ENCODE assay signal across 10 cellular contexts in the genomic region with DNA sequence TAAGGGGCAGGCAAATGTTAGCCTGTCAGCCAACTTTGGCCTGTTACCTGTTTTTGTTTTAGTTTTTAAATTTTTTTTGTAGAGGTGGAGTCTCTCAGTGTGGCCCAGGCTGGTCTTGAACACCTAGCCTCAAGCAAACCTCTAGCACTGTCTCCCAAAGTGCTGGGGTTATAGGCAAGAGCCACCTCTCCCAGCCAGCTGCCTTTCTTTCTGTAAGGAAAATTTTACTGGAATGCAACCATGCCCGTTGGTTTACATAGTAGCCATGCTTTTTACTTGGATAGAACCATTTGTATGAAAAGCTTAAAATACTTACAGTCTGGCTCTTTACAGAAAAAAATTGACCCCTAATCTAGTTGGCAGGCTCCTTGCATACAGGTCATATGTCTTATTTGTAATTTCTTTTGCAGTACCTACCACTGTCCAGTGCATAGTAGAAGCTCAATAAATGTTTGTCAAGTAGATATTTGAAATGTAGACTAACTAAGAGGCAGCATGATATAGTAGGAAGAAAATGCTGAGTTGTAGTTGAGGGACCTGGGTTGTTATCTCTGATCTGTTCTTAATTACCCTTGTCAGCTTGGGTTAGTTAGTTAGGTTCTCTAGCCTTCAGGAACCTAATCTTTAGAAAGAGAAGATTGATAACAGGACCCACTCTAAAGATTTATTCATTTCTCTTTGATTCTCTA. TPM values are rescaled to one million over a fixed set of nuclear protein-coding genes. Genes with fewer than 3 reads are reported as not detected.
DNase-seq lines count a peak whose midpoint lies in the region; ATAC-seq and TF ChIP-seq lines count a peak whose summit lies in the region.
"Had no signal": no experiment of that assay in that cellular context is flagged by ENCODE, and none has a peak within 500 bp of the region (broad histone marks: within the 10 kb centered on the region; RNA-seq: fewer than 3 reads in every experiment).

No MANE protein-coding gene starts in this region.

- H3K9me3 Mint-ChIP-seq in endodermal cell, result no peaks in the 10 kb centered on the region
- no peaks in the 10 kb centered on the region for H3K9me3 Mint-ChIP-seq in progenitor cell of endocrine pancreas (ENCODE audit: low read depth)

- H3K9ac ChIP-seq in ES-I3 (ENCODE audit: low read depth, low read length), result peak overlapping the region; percentile 25; the same call in 1 of the 2 replicates
- H3K9ac ChIP-seq in MM.1S (ENCODE audit: low read length), result peak overlapping the region; percentile 38; the same call in 1 of the 2 replicates
- no peak overlapping the region for H3K9ac ChIP-seq in endodermal cell (ENCODE audit: extremely low read depth, low read length, poor library complexity, severe bottlenecking)

- H3K27ac Mint-ChIP-seq in endodermal cell (peak overlapping the region; percentile 59), progenitor cell of endocrine pancreas (peak overlapping the region; percentile 4)

- H3K36me3 ChIP-seq in ES-I3 (ENCODE audit: insufficient read depth, low read length) (peaks cover 48% of the 10 kb centered on the region), MM.1S (replicated peaks; ENCODE audit: insufficient read depth, low read length) (peaks cover 17% of the 10 kb centered on the region), endodermal cell (ENCODE audit: control insufficient read depth, insufficient read depth, low read length) (peaks cover 72% of the 10 kb centered on the region)

- peaks cover 80% of the 10 kb centered on the region for H3F3A ChIP-seq in MM.1S (ENCODE audit: insufficient read depth, low read length)

- ATAC-seq in HG03432 (IDR thresholded peaks at IDR 0.05; ENCODE audit: unreplicated experiment) (no peak), GM21447 (IDR thresholded peaks at IDR 0.05; ENCODE audit: unreplicated experiment) (no peak), HG02938 (IDR thresholded peaks at IDR 0.05; ENCODE audit: unreplicated experiment) (no peak)

- H2AFZ ChIP-seq in MM.1S (ENCODE audit: low read length), result no peak overlapping the region

- H3K36me3 Mint-ChIP-seq in endodermal cell (ENCODE audit: low read depth), result peaks cover 60% of the 10 kb centered on the region
- peaks cover 19% of the 10 kb centered on the region for H3K36me3 Mint-ChIP-seq in progenitor cell of endocrine pancreas (ENCODE audit: insufficient read depth)

- 95 to 100% methylated on average over 1 of the region's 1 CpG for WGBS in endodermal cell (ENCODE audit: insufficient coverage in 1 of 2, insufficient read length in 1 of 2), 2 experiments

- H3K27me3 ChIP-seq in MM.1S (replicated peaks; ENCODE audit: insufficient read depth, low read length) (no peaks in the 10 kb centered on the region), endodermal cell (ENCODE audit: control insufficient read depth, insufficient read depth, low read length, poor library complexity, severe bottlenecking) (no peaks in the 10 kb centered on the region)
- H3K27me3 ChIP-seq: transverse colon had no signal

- H3K4me3 ChIP-seq in MM.1S (ENCODE audit: low read length) (peak overlapping the region; percentile 29), endodermal cell (ENCODE audit: low read length) (peak overlapping the region; percentile 34)
- H3K4me3 ChIP-seq: transverse colon had no signal

- H3K4me1 Mint-ChIP-seq in endodermal cell (peaks cover 9% of the 10 kb centered on the region), progenitor cell of endocrine pancreas (ENCODE audit: low read depth) (peaks cover 12% of the 10 kb centered on the region)

- in situ Hi-C loops in G401 (cut with HindIII; ENCODE audit: low sequenced_read_pairs), result no loop called here

- H3K4me2 ChIP-seq in MM.1S (ENCODE audit: low read depth, low read length), result peak overlapping the region; percentile 73

- H3K9me2 ChIP-seq in MM.1S (replicated peaks; ENCODE audit: insufficient read depth, low read length), result no peaks in the 10 kb centered on the region

- H3K4me3 Mint-ChIP-seq in endodermal cell, result no peak overlapping the region
- H3K4me3 Mint-ChIP-seq in progenitor cell of endocrine pancreas (ENCODE audit: low read depth), result no peak overlapping the region

- no peaks in the 10 kb centered on the region for H3K27me3 Mint-ChIP-seq in endodermal cell (ENCODE audit: insufficient read depth)
- no peaks in the 10 kb centered on the region for H3K27me3 Mint-ChIP-seq in progenitor cell of endocrine pancreas

- no peak for DNase-seq in MM.1S
- no peak for DNase-seq in endodermal cell
- DNase-seq in progenitor cell of endocrine pancreas (ENCODE audit: low spot score, unreplicated experiment), result no peak
- no peak for DNase-seq in G401 (ENCODE audit: low spot score)
- DNase-seq: transverse colon had no signal

- H3K27ac ChIP-seq in MM.1S (ENCODE audit: low read length) (peak overlapping the region; percentile 25; the same call in 1 of the 2 replicates), endodermal cell (ENCODE audit: low read depth, low read length) (no peak overlapping the region)
- H3K27ac ChIP-seq: transverse colon, VCaP had no signal

- H3K4me1 ChIP-seq in ES-I3 (ENCODE audit: insufficient read depth, low read length), result no peaks in the 10 kb centered on the region; the same call in 1 of the 2 replicates
- H3K4me1 ChIP-seq in MM.1S (ENCODE audit: low read length), result peaks cover 24% of the 10 kb centered on the region; the same call in 1 of the 2 replicates
- H3K4me1 ChIP-seq in endodermal cell (ENCODE audit: control insufficient read depth, insufficient read depth, low read length), result no peaks in the 10 kb centered on the region

- peaks cover 44% of the 10 kb centered on the region for H4K20me1 ChIP-seq in MM.1S (ENCODE audit: insufficient read depth, low read length)

- peaks cover 87% of the 10 kb centered on the region for H3K79me2 ChIP-seq in MM.1S (ENCODE audit: low read length)

- H3K9me3 ChIP-seq in ES-I3 (ENCODE audit: control insufficient read depth, insufficient read depth, low read length), result no peaks in the 10 kb centered on the region
- H3K9me3 ChIP-seq in MM.1S (replicated peaks; ENCODE audit: insufficient read depth, low read length), result no peaks in the 10 kb centered on the region
- no peaks in the 10 kb centered on the region for H3K9me3 ChIP-seq in endodermal cell (ENCODE audit: control insufficient read depth, low read length)
- H3K9me3 ChIP-seq: transverse colon had no signal

- TF ChIP-seq CTCF in MM.1S (IDR thresholded peaks at IDR 0.05; ENCODE audit: low read length) (no peak), endodermal cell (conservative IDR thresholded peaks at IDR 0.05) (no peak), progenitor cell of endocrine pancreas (IDR thresholded peaks at IDR 0.05; ENCODE audit: unreplicated experiment) (no peak)

RNA-seq across cellular contexts. Expression of gene MDM2, which starts 4.7 kb away (rescaled TPM):
- 100 to 1,000 TPM; 102 to 137 TPM for total RNA-seq in endodermal cell
- polyA plus RNA-seq in endodermal cell (2013, experiment 1 of 2), result 42.8 TPM
- 47.9 TPM for polyA plus RNA-seq in endodermal cell (2013, experiment 2 of 2)
- 153 and 159 TPM in 2 replicates for total RNA-seq in progenitor cell of endocrine pancreas
- total RNA-seq in G401 (2014; rRNA removed; shearing (Covaris generic)), result 27.4 and 46.7 TPM in 2 replicates
